20 cellular contexts compared by ENCODE assay signal in genomic region chr3:197561926-197562325, GRCh38.
"Had no signal": no experiment of that assay in that cellular context is flagged by ENCODE, and none has a peak within 500 bp of the region (broad histone marks: within the 10 kb centered on the region; RNA-seq: fewer than 3 reads in every experiment).

No MANE protein-coding gene starts in this region.

- H3K4me3 ChIP-seq: body of pancreas, coronary artery, heart left ventricle, left lung, thoracic aorta had no signal

- ATAC-seq: body of pancreas; heart left ventricle; left lung; natural killer cell treated with Interleukin-12 subunit alpha and Interleukin-12 subunit beta and Interleukin-15 and Interleukin-18, amount 100 ng/mL, for 72 hours; stimulated activated naive CD8-positive, alpha-beta T cell treated with anti-CD3 and anti-CD28 coated beads, Interleukin-15, amount 100 ng/mL, for 72 hours had no signal

- H3K27me3 ChIP-seq: body of pancreas had no signal

- H3K36me3 ChIP-seq: heart left ventricle, left lung, thoracic aorta had no signal

- H3K27ac Mint-ChIP-seq: activated CD4-positive, alpha-beta memory T cell treated with anti-CD3 and anti-CD28 coated beads, Interleukin-2, amount 10 ng/mL, durations not matched to agents 7 days and 5 days; natural killer cell treated with Interleukin-12 subunit alpha and Interleukin-12 subunit beta and Interleukin-15 and Interleukin-18, amount 100 ng/mL, for 72 hours had no signal

- H3K9me3 Mint-ChIP-seq: natural killer cell treated with Interleukin-12 subunit alpha and Interleukin-12 subunit beta and Interleukin-15 and Interleukin-18, amount 100 ng/mL, for 72 hours had no signal

- H3K27ac ChIP-seq: body of pancreas, coronary artery, heart left ventricle, left lung, thoracic aorta had no signal

- FAIRE-seq: frontal cortex, urothelium cell line had no signal

- DNase-seq: activated CD4-positive, alpha-beta memory T cell treated with anti-CD3 and anti-CD28 coated beads, Interleukin-2, amount 10 ng/mL, durations not matched to agents 7 days and 5 days; activated CD4-positive, alpha-beta T cell treated with anti-CD3 and anti-CD28 coated beads for 1 hour; activated naive CD4-positive, alpha-beta T cell treated with anti-CD3 and anti-CD28 coated beads, Interleukin-2, amount 50 U/mL, for 16 hours; activated T-cell treated with anti-CD3 and anti-CD28 coated beads for 4 hours; amniotic stem cell; body of pancreas; central memory CD4-positive, alpha-beta T cell; effector CD8-positive, alpha-beta T cell; heart left ventricle; islet precursor cell; left lung; mesenchymal stem cell; stimulated activated CD4-positive, alpha-beta T cell treated with anti-CD3 and anti-CD28 coated beads, Interleukin-2, amount 100 ng/mL, for 48 hours; stimulated activated naive CD8-positive, alpha-beta T cell treated with anti-CD3 and anti-CD28 coated beads, Interleukin-15, amount 100 ng/mL, for 72 hours; T1000 had no signal

- H3K9me3 ChIP-seq: thoracic aorta had no signal

- H3K4me3 Mint-ChIP-seq: activated CD4-positive, alpha-beta memory T cell treated with anti-CD3 and anti-CD28 coated beads, Interleukin-2, amount 10 ng/mL, durations not matched to agents 7 days and 5 days; natural killer cell treated with Interleukin-12 subunit alpha and Interleukin-12 subunit beta and Interleukin-15 and Interleukin-18, amount 100 ng/mL, for 72 hours had no signal

- H3K4me1 ChIP-seq: body of pancreas, heart left ventricle, left lung had no signal
